In the genomic region with DNA sequence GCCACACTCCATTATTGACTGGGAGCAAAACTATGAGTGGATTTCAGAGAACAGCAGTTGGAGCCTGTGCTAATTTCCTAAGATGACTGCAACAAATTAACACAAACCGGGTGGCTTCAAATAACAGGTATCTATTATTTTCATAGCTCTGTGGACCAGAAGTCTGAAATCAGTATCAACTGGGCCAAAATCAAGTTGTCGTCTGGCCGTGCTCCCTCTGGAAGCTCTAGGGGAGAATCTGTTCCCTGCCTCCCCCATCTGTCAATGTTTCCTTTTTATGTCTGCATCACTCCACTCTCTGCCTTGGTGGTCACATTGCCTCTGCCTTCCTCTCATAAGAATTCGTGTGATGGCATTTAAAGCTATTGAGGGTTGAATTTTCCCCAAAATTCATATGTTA, we compare ENCODE assay signal across 28 cellular contexts.
"Had no signal": no experiment of that assay in that cellular context is flagged by ENCODE, and none has a peak within 500 bp of the region (broad histone marks: within the 10 kb centered on the region; RNA-seq: fewer than 3 reads in every experiment).

No MANE protein-coding gene starts in this region.

- H3K4me2 ChIP-seq: neural progenitor cell, smooth muscle cell had no signal

- H3K36me3 ChIP-seq: left lung, lower lobe of right lung, neural progenitor cell, neutrophil, right atrium auricular region, right lobe of liver, stomach, thyroid gland, transverse colon, upper lobe of left lung, vagina had no signal

- H2AFZ ChIP-seq: neural progenitor cell had no signal

- H3K27ac ChIP-seq: left lung, lower lobe of right lung, neural progenitor cell, neutrophil, right atrium auricular region, right lobe of liver, stomach, testis, thyroid gland, transverse colon, upper lobe of left lung, vagina had no signal

- H3K27me3 ChIP-seq: left lung, neural progenitor cell, neutrophil, right atrium auricular region, right lobe of liver, stomach, testis, thyroid gland, transverse colon, upper lobe of left lung, vagina had no signal

- DNase-seq: hypothalamus; immature natural killer cell; kidney; left colon; left lung; lower lobe of right lung; mammary epithelial cell; mesenchymal stem cell; naive thymus-derived CD8-positive, alpha-beta T cell; nephron progenitor cell; occipital lobe; right lobe of liver; stimulated activated CD4-positive, alpha-beta T cell treated with anti-CD3 and anti-CD28 coated beads, Interleukin-1b, Interleukin-23, amount 100 ng/mL, for 48 hours; stimulated activated CD4-positive, alpha-beta T cell treated with anti-CD3 and anti-CD28 coated beads, Interleukin-2, amount 100 ng/mL, for 48 hours; stimulated activated CD4-positive, alpha-beta T cell treated with anti-CD3 and anti-CD28 coated beads, Interleukin-4, amount 100 ng/mL, for 4 hours; stimulated activated CD8-positive, alpha-beta memory T cell treated with anti-CD3 and anti-CD28 coated beads, Interleukin-4, amount 100 ng/mL, for 48 hours; stimulated activated naive CD8-positive, alpha-beta T cell treated with anti-CD3 and anti-CD28 coated beads, Interleukin-15, Interleukin-2, amounts not matched to agents 100 U/mL and 50 U/mL, for 24 hours; stomach; testis; thyroid gland; transverse colon; upper lobe of left lung had no signal

- H3K9ac ChIP-seq: neural progenitor cell had no signal

- ATAC-seq: left colon; left lung; lower lobe of right lung; naive thymus-derived CD8-positive, alpha-beta T cell; right lobe of liver; stimulated activated memory B cell treated with anti-CD40 and anti-IgM and Interleukin-4, amounts not matched to agents 10 μg/mL and 1 μg/mL and 100 μg/mL, for 72 hours; stimulated activated naive CD8-positive, alpha-beta T cell treated with anti-CD3 and anti-CD28 coated beads, Interleukin-15, Interleukin-2, amounts not matched to agents 100 U/mL and 50 U/mL, for 24 hours had no signal

- H3K4me1 ChIP-seq: left lung, lower lobe of right lung, right atrium auricular region, right lobe of liver, stomach, testis, thyroid gland, transverse colon, upper lobe of left lung, vagina had no signal

- H3K4me3 ChIP-seq: left lung, lower lobe of right lung, neural progenitor cell, right atrium auricular region, right lobe of liver, smooth muscle cell, stomach, testis, thyroid gland, transverse colon, upper lobe of left lung, vagina had no signal

- H3K9me3 ChIP-seq: left lung, lower lobe of right lung, neutrophil, right atrium auricular region, right lobe of liver, stomach, testis, thyroid gland, transverse colon, upper lobe of left lung, vagina had no signal
